In genomic region chr12:18217981-18218380, GRCh38 we compare ENCODE assay signal across 19 cellular contexts. TPM values are rescaled to one million over a fixed set of nuclear protein-coding genes. Genes with fewer than 3 reads are reported as not detected.
DNase-seq lines count a peak whose midpoint lies in the region; ATAC-seq and TF ChIP-seq lines count a peak whose summit lies in the region.
"Had no signal": no experiment of that assay in that cellular context is flagged by ENCODE, and none has a peak within 500 bp of the region (broad histone marks: within the 10 kb centered on the region; RNA-seq: fewer than 3 reads in every experiment).

No MANE protein-coding gene starts in this region.

- DNase-seq in AG08395 (ENCODE audit: low spot score) (peak; percentile 10), HT1080 (ENCODE audit: low read depth) (peak; percentile 56), astrocyte of the hippocampus (ENCODE audit: low read depth, low spot score) (peak; percentile 11), foreskin keratinocyte (peak; percentile 11 to 35), caudate nucleus (lab: John Stamatoyannopoulos, UW) (no peak), dorsolateral prefrontal cortex (no peak)
- no peak for DNase-seq in activated effector memory CD4-positive, alpha-beta T cell treated with Interleukin-2 at 50 U/mL for 16 hours
- DNase-seq: CD4-positive, CD25-positive, alpha-beta regulatory T cell; DMS79; GDM1; MG63; NCI-H1105; NCI-H1694 treated with DMSO at 0.1 percent for 48 hours; NCI-H446 treated with DMSO at 0.1 percent for 48 hours; NCI-H748 treated with DMSO at 0.1 percent for 48 hours; RPMI8226 had no signal

- TF ChIP-seq CTCF in foreskin keratinocyte (conservative IDR thresholded peaks at IDR 0.05) (no peak), dorsolateral prefrontal cortex (IDR thresholded peaks at IDR 0.05 in 54 of 56, conservative IDR thresholded peaks at IDR 0.05 in 2 of 56; ENCODE audit: low read depth in 1 of 56, partially characterized antibody in 56 of 56) (no peak)

- H3K4me3 ChIP-seq in dorsolateral prefrontal cortex = no peak overlapping the region
- H3K4me3 ChIP-seq: K562, MG63 had no signal

- ATAC-seq in foreskin keratinocyte = peak; percentile 57
- no peak for ATAC-seq in GM19395 (IDR thresholded peaks at IDR 0.05; ENCODE audit: unreplicated experiment)
- ATAC-seq: K562 had no signal

- intact Hi-C loops in dorsolateral prefrontal cortex (cut with DNase I) = no loop called here

- H3K4me1 ChIP-seq in foreskin keratinocyte = peaks cover 3% of the 10 kb centered on the region

- H3K27me3 ChIP-seq in foreskin keratinocyte (no peaks in the 10 kb centered on the region), dorsolateral prefrontal cortex (no peaks in the 10 kb centered on the region)
- H3K27me3 ChIP-seq: MG63 had no signal

- H3K27ac ChIP-seq in foreskin keratinocyte = no peak overlapping the region
- no peak overlapping the region for H3K27ac ChIP-seq in caudate nucleus (ENCODE audit: low read depth, low read length)
- no peak overlapping the region for H3K27ac ChIP-seq in dorsolateral prefrontal cortex

RNA-seq across cellular contexts. Expression of gene PIK3C2G, which starts 43.3 kb away (rescaled TPM):
- not detected in 2 replicates for total RNA-seq in HT1080 (2014; rRNA removed; shearing (Covaris generic))
- 0.05 TPM in 1 of 2 replicates, not detected in the other for polyA plus RNA-seq in HT1080 (2015; cell fraction: cytosol; rRNA removed)
- 0.05 TPM in 1 of 2 replicates, not detected in the other for polyA plus RNA-seq in HT1080 (2015; cell fraction: nucleus; rRNA removed)
- total RNA-seq in foreskin keratinocyte (0.34 and 1.2 TPM in 2 replicates), dorsolateral prefrontal cortex (1 to 10 TPM in 11 of 120 experiments, under 1 TPM in 101, not detected in 8; 0.08 to 2.5 (median 0.43) TPM)
- 0.13 and 0.55 TPM in 2 replicates for polyA plus RNA-seq in foreskin keratinocyte
- total RNA-seq: CD4-positive, CD25-positive, alpha-beta regulatory T cell; K562; SK-MEL-5 had no signal
- polyA plus RNA-seq: CD4-positive, CD25-positive, alpha-beta regulatory T cell; K562 had no signal

Comparison
In these comparisons a context has a peak if more than half of its experiments do, and no peak if none do; other contexts are left out.
1. DNase-seq: peak in AG08395 (single experiment), HT1080 (single experiment), astrocyte of the hippocampus (single experiment) and foreskin keratinocyte (2 of 2); none in activated effector memory CD4-positive, alpha-beta T cell treated with Interleukin-2 at 50 U/mL for 16 hours (single experiment), caudate nucleus (0 of 61) and dorsolateral prefrontal cortex (0 of 10).